In the genomic region with DNA sequence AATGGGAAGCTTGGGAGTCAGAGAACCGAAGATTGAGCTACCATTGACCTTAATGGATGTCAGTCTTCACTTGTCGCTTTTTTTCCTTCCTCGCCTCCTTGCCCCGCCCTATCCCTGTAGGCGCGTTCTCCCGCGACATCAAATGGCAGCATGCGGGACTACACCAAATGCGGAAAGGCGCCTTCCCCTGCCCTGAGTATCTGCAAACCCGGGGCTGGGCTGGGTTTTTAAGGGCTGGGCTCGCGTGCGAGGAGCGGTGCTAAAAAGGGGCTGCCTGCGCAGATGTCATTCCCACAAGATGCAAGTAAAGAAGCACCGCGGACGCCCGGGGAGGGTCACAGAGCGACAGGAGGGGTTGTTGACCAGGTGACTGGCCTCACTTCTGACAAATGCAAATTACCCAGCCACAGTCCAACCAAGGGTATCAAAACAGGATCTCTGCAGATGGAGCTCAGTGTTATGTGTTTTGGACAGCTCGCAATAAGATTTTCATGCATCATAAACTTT, we compare ENCODE assay signal across 10 cellular contexts. TPM values are rescaled to one million over a fixed set of nuclear protein-coding genes. Genes with fewer than 3 reads are reported as not detected.
DNase-seq lines count a peak whose midpoint lies in the region; ATAC-seq, FAIRE-seq and TF ChIP-seq lines count a peak whose summit lies in the region.
"Had no signal": no experiment of that assay in that cellular context is flagged by ENCODE, and none has a peak within 500 bp of the region (broad histone marks: within the 10 kb centered on the region; RNA-seq: fewer than 3 reads in every experiment).

No MANE protein-coding gene starts in this region.

- H3K4me1 Mint-ChIP-seq in T-cell, result peaks cover 23 to 45% (median 37%) of the 10 kb centered on the region in 3 donors

- in situ Hi-C loops in HepG2 (cut with HindIII; ENCODE audit: extremely low pct_ligation_motif_present, low pct_unique_long_range_greater_than_20kb), result no loop called here

- H3K4me2 ChIP-seq in HepG2 (ENCODE audit: low read depth, low read length), result no peak overlapping the region

- intact Hi-C loops in HepG2 (cut with micrococcal nuclease; ENCODE audit: unreplicated experiment) (no loop called here), ascending aorta (cut with DNase I) (no loop called here)

- H3K4me1 ChIP-seq in liver (ENCODE audit: control insufficient read depth in 4 of 4, insufficient read depth in 4 of 4, low read length in 3 of 4) (peaks cover 6 to 21% (median 9%) of the 10 kb centered on the region in 4 donors), HepG2 (ENCODE audit: insufficient read depth, low read length) (peaks cover 14% of the 10 kb centered on the region), ascending aorta (peaks cover 2 to 6% of the 10 kb centered on the region in 2 donors), iPS-18a (ENCODE audit: control insufficient read depth, low read depth, low read length) (peaks cover 16% of the 10 kb centered on the region), gastroesophageal sphincter (peaks cover 0 to 25% (median 9%) of the 10 kb centered on the region in 3 donors)

- H3K9me3 ChIP-seq in liver (ENCODE audit: control insufficient read depth in 4 of 4, low read length in 3 of 4), result no peaks in the 10 kb centered on the region
- no peaks in the 10 kb centered on the region for H3K9me3 ChIP-seq in HepG2 (ENCODE audit: low read length)
- no peaks in the 10 kb centered on the region for H3K9me3 ChIP-seq in ascending aorta
- H3K9me3 ChIP-seq in iPS-18a (ENCODE audit: control insufficient read depth, low read depth, low read length), result no peaks in the 10 kb centered on the region
- H3K9me3 ChIP-seq in gastroesophageal sphincter, result no peaks in the 10 kb centered on the region

- TF ChIP-seq EP300 in HepG2 (IDR thresholded peaks at IDR 0.05; ENCODE audit: low read depth in 2 of 2, low read length in 2 of 2) (no peak), HepG2 (CRISPR knock-in tag; IDR thresholded peaks at IDR 0.05; ENCODE audit: borderline replicate concordance) (no peak), gastroesophageal sphincter (IDR thresholded peaks at IDR 0.05) (no peak)

- no peak for ATAC-seq in HepG2
- ATAC-seq in HG03064 (IDR thresholded peaks at IDR 0.05; ENCODE audit: low read depth, unreplicated experiment), result peak; percentile 60
- ATAC-seq in T-cell (replicated peaks in 1 of 4), result peak; percentile 45 to 75 (median 60)
- ATAC-seq in gastroesophageal sphincter, result no peak

- H3K36me3 ChIP-seq in liver (ENCODE audit: control insufficient read depth in 4 of 4, insufficient read depth in 3 of 4, low read depth in 1 of 4, low read length in 3 of 4) (no peaks in the 10 kb centered on the region), HepG2 (replicated peaks in 1 of 2; ENCODE audit: control insufficient read depth in 1 of 2, insufficient read depth in 2 of 2, low read length in 2 of 2) (no peaks in the 10 kb centered on the region), ascending aorta (no peaks in the 10 kb centered on the region), iPS-18a (ENCODE audit: control insufficient read depth, low read depth, low read length) (no peaks in the 10 kb centered on the region), gastroesophageal sphincter (no peaks in the 10 kb centered on the region)

- H3K79me2 ChIP-seq in HepG2 (ENCODE audit: insufficient read depth, low read length), result no peaks in the 10 kb centered on the region

- WGBS in liver, result 11% methylated on average over 23 of the region's 23 CpGs
- WGBS in HepG2 (ENCODE audit: low lambda C conversion rate), result 81% methylated on average over 23 of the region's 23 CpGs
- WGBS in gastroesophageal sphincter (ENCODE audit: low coverage in 1 of 2), 2 donors, result 6 to 19% methylated on average over 16 to 19 of the region's 23 CpGs

- peak overlapping the region in 1 of 2 donors; percentile 53 for H3K27ac Mint-ChIP-seq in T-cell

- H3K4me3 ChIP-seq in liver (ENCODE audit: low read depth in 1 of 3, low read length in 3 of 3) (peak overlapping the region in 1 of 3 donors; percentile 39), HepG2 (replicated peaks in 1 of 3; ENCODE audit: insufficient read depth in 1 of 3, low read depth in 2 of 3, low read length in 3 of 3) (no peak overlapping the region), ascending aorta (peak overlapping the region; percentile 16 to 52), iPS-18a (ENCODE audit: low read length) (peak overlapping the region; percentile 40), gastroesophageal sphincter (peak overlapping the region in 1 of 2 donors; percentile 26)

- no peak for FAIRE-seq in HepG2 (lab: Jason Lieb, UNC)
- FAIRE-seq: G401.6 had no signal

- no peak for TF ChIP-seq POLR2A in HepG2 (IDR thresholded peaks at IDR 0.05; ENCODE audit: insufficient read depth in 1 of 2, low read depth in 2 of 2, low read length in 2 of 2)
- TF ChIP-seq POLR2A in gastroesophageal sphincter (IDR thresholded peaks at IDR 0.05), result no peak

- POLR2A ChIA-PET in HepG2 (lab: Yijun Ruan, JAX) (no interaction called here), T-cell (lab: Charles Lee) (no interaction called here)

- H3K9ac ChIP-seq in liver (ENCODE audit: low read depth in 1 of 2, low read length in 2 of 2), result no peak overlapping the region
- H3K9ac ChIP-seq in HepG2 (ENCODE audit: insufficient read depth, low read depth, low read length), result no peak overlapping the region
- no peak overlapping the region for H3K9ac ChIP-seq in iPS-18a (ENCODE audit: low read length)

- peak; percentile 49 to 52 for TF ChIP-seq RAD21 in liver (IDR thresholded peaks at IDR 0.05)
- TF ChIP-seq RAD21 in HepG2 (CRISPR knock-in tag; IDR thresholded peaks at IDR 0.05), result no peak

- peak; percentile 7 for TF ChIP-seq CTCF in liver (IDR thresholded peaks at IDR 0.05; ENCODE audit: low read depth, low read length, missing input control)
- no peak for TF ChIP-seq CTCF in HepG2 (CRISPR knock-in tag; IDR thresholded peaks at IDR 0.05)
- peak in 2 of 3 experiments; percentile 15 to 41 for TF ChIP-seq CTCF in ascending aorta (IDR thresholded peaks at IDR 0.05)
- peak in 1 of 4 experiments; percentile 31 for TF ChIP-seq CTCF in gastroesophageal sphincter (IDR thresholded peaks at IDR 0.05)

- BruUV-seq in HepG2 (replicated peaks; lab: Mats Ljungman, UMichigan), result no TSS peak

- H3K27ac ChIP-seq in liver (ENCODE audit: low read depth in 1 of 2, low read length in 2 of 2) (no peak overlapping the region), HepG2 (ENCODE audit: extremely low read length, insufficient read depth, low read length) (no peak overlapping the region), ascending aorta (no peak overlapping the region), iPS-18a (ENCODE audit: low read length) (no peak overlapping the region), gastroesophageal sphincter (no peak overlapping the region)

- peaks cover 19 to 42% of the 10 kb centered on the region in 2 donors for H3K27me3 Mint-ChIP-seq in T-cell

- peak overlapping the region; percentile 70 to 79 (median 74) for H3K4me3 Mint-ChIP-seq in T-cell

- DNase-seq in HepG2 (ENCODE audit: low spot score) (no peak), T-cell (peak in 29 of 34 experiments; percentile 5 to 50 (median 26)), ascending aorta (ENCODE audit: low spot score in 2 of 2) (peak in 1 of 2 donors; percentile 72)
- peak; percentile 37 for DNase-seq in stimulated activated CD4-positive, alpha-beta T cell treated with anti-CD3 and anti-CD28 coated beads, Interleukin-12 subunit alpha, Interleukin-12 subunit beta, amount 100 ng/mL, for 4 hours

- CTCF ChIA-PET in HepG2 (lab: Yijun Ruan, JAX; ENCODE audit: low intra/inter-chr PET ratio, low total read pairs), result no interaction called here
- CTCF ChIA-PET in T-cell (lab: Charles Lee), result interaction anchor here in 1 of 2 donors (0.9 kb wide), 1 partner anchor 34 kb away, joined by 4 read pairs; no protein-coding TSS in a partner anchor

- H2AFZ ChIP-seq in HepG2 (ENCODE audit: low read length), result no peak overlapping the region

- no peaks in the 10 kb centered on the region for H3K9me3 Mint-ChIP-seq in T-cell

- H3K27me3 ChIP-seq in liver (ENCODE audit: control insufficient read depth in 4 of 4, insufficient read depth in 4 of 4, low read length in 3 of 4) (no peaks in the 10 kb centered on the region), HepG2 (ENCODE audit: control insufficient read depth in 1 of 2, insufficient read depth in 2 of 2, low read length in 2 of 2) (no peaks in the 10 kb centered on the region), ascending aorta (no peaks in the 10 kb centered on the region), iPS-18a (ENCODE audit: control insufficient read depth, insufficient read depth, low read length) (peaks cover 8% of the 10 kb centered on the region), gastroesophageal sphincter (peaks cover 46% of the 10 kb centered on the region)

- no peaks in the 10 kb centered on the region for H4K20me1 ChIP-seq in HepG2 (ENCODE audit: insufficient read depth, low read length)

- no peaks in the 10 kb centered on the region for H3K36me3 Mint-ChIP-seq in T-cell

RNA-seq across cellular contexts. Expression of a gene that starts 4.7 kb away (rescaled TPM):
- 1 to 10 TPM in 1 of 2 donors, under 1 TPM in 1; 0.08 to 2.6 TPM for total RNA-seq in liver
- polyA plus RNA-seq in liver, result 1 to 10 TPM in 1 of 2 donors, under 1 TPM in 1; 0.32 to 2.4 TPM
- total RNA-seq in HepG2 (2016; rRNA removed; fragmentation: Illumina TruSeq; extraction: Trizol), result 28.2 and 44.5 TPM in 2 replicates
- total RNA-seq in HepG2 (2016; cell fraction: cytosol; rRNA removed; fragmentation: Illumina TruSeq; extraction: Trizol; ENCODE audit: low read depth), result 2.2 and 2.6 TPM in 2 replicates
- 27.8 and 40.2 TPM in 2 replicates for total RNA-seq in HepG2 (2016; cell fraction: insoluble cytoplasmic fraction; rRNA removed; fragmentation: Illumina TruSeq; extraction: Trizol)
- total RNA-seq in HepG2 (2016; cell fraction: membrane; rRNA removed; fragmentation: Illumina TruSeq; extraction: Trizol), result 9.4 and 12.1 TPM in 2 replicates
- total RNA-seq in HepG2 (2016; cell fraction: nucleus; rRNA removed; fragmentation: Illumina TruSeq; extraction: Trizol), result 36.1 and 43.3 TPM in 2 replicates
- polyA plus RNA-seq in HepG2 (2011; rRNA removed), result 1.5 and 1.6 TPM in 2 replicates
- 0.74 and 1.2 TPM in 2 replicates for polyA plus RNA-seq in HepG2 (2011; cell fraction: cytosol; rRNA removed)
- polyA plus RNA-seq in HepG2 (2011; cell fraction: nucleus; rRNA removed), result 1.1 and 1.2 TPM in 2 replicates
- polyA plus RNA-seq in HepG2 (2012), result 1.5 and 3.5 TPM in 2 replicates
- polyA plus RNA-seq in HepG2 (2016; cell fraction: cytosol; fragmentation: Illumina TruSeq; extraction: Trizol; ENCODE audit: low read depth), result 0.65 and 0.84 TPM in 2 replicates
- 25.4 and 25.6 TPM in 2 replicates for polyA plus RNA-seq in HepG2 (2016; cell fraction: insoluble cytoplasmic fraction; fragmentation: Illumina TruSeq; extraction: Trizol; ENCODE audit: low read depth)
- polyA plus RNA-seq in HepG2 (2016; cell fraction: membrane; fragmentation: Illumina TruSeq; extraction: Trizol; ENCODE audit: low read depth), result 2.4 and 2.9 TPM in 2 replicates
- polyA plus RNA-seq in HepG2 (2016; cell fraction: nucleus; fragmentation: Illumina TruSeq; extraction: Trizol; ENCODE audit: insufficient read depth, low read depth), result 15.5 and 18.1 TPM in 2 replicates
- 1.0 and 15.0 TPM in 2 replicates for polyA minus RNA-seq in HepG2 (2011; rRNA and poly(A)+ RNA removed; ENCODE audit: low replicate concordance)
- 1.9 and 2.9 TPM in 2 replicates for polyA minus RNA-seq in HepG2 (2011; cell fraction: cytosol; rRNA and poly(A)+ RNA removed)
- polyA minus RNA-seq in HepG2 (2011; cell fraction: nucleus; rRNA and poly(A)+ RNA removed), result 15.8 and 21.4 TPM in 2 replicates
- total RNA-seq in T-cell, result 1 to 10 TPM; 1.2 to 3.8 (median 1.3) TPM
- total RNA-seq in ascending aorta, result not detected
- total RNA-seq in gastroesophageal sphincter, result 1 to 10 TPM in 1 of 4 donors, under 1 TPM in 1, not detected in 2; 0.13 to 1.4 TPM

RNA-seq across cellular contexts. Expression of a gene that starts 16.2 kb away (rescaled TPM):
- not detected for total RNA-seq in liver
- polyA plus RNA-seq in liver, result not detected
- not detected in 2 replicates for total RNA-seq in HepG2 (2016; rRNA removed; fragmentation: Illumina TruSeq; extraction: Trizol)
- not detected in 2 replicates for total RNA-seq in HepG2 (2016; cell fraction: cytosol; rRNA removed; fragmentation: Illumina TruSeq; extraction: Trizol; ENCODE audit: low read depth)
- not detected in 2 replicates for total RNA-seq in HepG2 (2016; cell fraction: insoluble cytoplasmic fraction; rRNA removed; fragmentation: Illumina TruSeq; extraction: Trizol)
- total RNA-seq in HepG2 (2016; cell fraction: membrane; rRNA removed; fragmentation: Illumina TruSeq; extraction: Trizol), result not detected in 2 replicates
- total RNA-seq in HepG2 (2016; cell fraction: nucleus; rRNA removed; fragmentation: Illumina TruSeq; extraction: Trizol), result not detected in 2 replicates
- not detected in 2 replicates for polyA plus RNA-seq in HepG2 (2011; rRNA removed)
- polyA plus RNA-seq in HepG2 (2011; cell fraction: cytosol; rRNA removed), result not detected in 2 replicates
- polyA plus RNA-seq in HepG2 (2011; cell fraction: nucleus; rRNA removed), result not detected in 2 replicates
- polyA plus RNA-seq in HepG2 (2012), result not detected in 2 replicates
- not detected in 2 replicates for polyA plus RNA-seq in HepG2 (2016; cell fraction: cytosol; fragmentation: Illumina TruSeq; extraction: Trizol; ENCODE audit: low read depth)
- not detected in 2 replicates for polyA plus RNA-seq in HepG2 (2016; cell fraction: insoluble cytoplasmic fraction; fragmentation: Illumina TruSeq; extraction: Trizol; ENCODE audit: low read depth)
- polyA plus RNA-seq in HepG2 (2016; cell fraction: membrane; fragmentation: Illumina TruSeq; extraction: Trizol; ENCODE audit: low read depth), result not detected in 2 replicates
- not detected in 2 replicates for polyA plus RNA-seq in HepG2 (2016; cell fraction: nucleus; fragmentation: Illumina TruSeq; extraction: Trizol; ENCODE audit: insufficient read depth, low read depth)
- not detected in 2 replicates for polyA minus RNA-seq in HepG2 (2011; rRNA and poly(A)+ RNA removed; ENCODE audit: low replicate concordance)
- polyA minus RNA-seq in HepG2 (2011; cell fraction: cytosol; rRNA and poly(A)+ RNA removed), result not detected in 2 replicates
- not detected in 2 replicates for polyA minus RNA-seq in HepG2 (2011; cell fraction: nucleus; rRNA and poly(A)+ RNA removed)
- total RNA-seq in T-cell, result not detected
- not detected for total RNA-seq in ascending aorta
- not detected for total RNA-seq in gastroesophageal sphincter
- total RNA-seq: subcutaneous adipose tissue had no signal

RNA-seq across cellular contexts. Expression of a gene that starts 40.3 kb away (rescaled TPM):
- total RNA-seq in liver, result 10 to 100 TPM; 20.9 to 27.0 TPM
- 1 to 10 TPM; 5.9 to 7.6 TPM for polyA plus RNA-seq in liver
- total RNA-seq in HepG2 (2016; rRNA removed; fragmentation: Illumina TruSeq; extraction: Trizol), result 13.5 and 17.0 TPM in 2 replicates
- 0.88 and 1.4 TPM in 2 replicates for total RNA-seq in HepG2 (2016; cell fraction: cytosol; rRNA removed; fragmentation: Illumina TruSeq; extraction: Trizol; ENCODE audit: low read depth)
- 14.4 and 15.0 TPM in 2 replicates for total RNA-seq in HepG2 (2016; cell fraction: insoluble cytoplasmic fraction; rRNA removed; fragmentation: Illumina TruSeq; extraction: Trizol)
- 4.5 and 6.7 TPM in 2 replicates for total RNA-seq in HepG2 (2016; cell fraction: membrane; rRNA removed; fragmentation: Illumina TruSeq; extraction: Trizol)
- 17.0 and 17.9 TPM in 2 replicates for total RNA-seq in HepG2 (2016; cell fraction: nucleus; rRNA removed; fragmentation: Illumina TruSeq; extraction: Trizol)
- 3.2 and 3.9 TPM in 2 replicates for polyA plus RNA-seq in HepG2 (2011; rRNA removed)
- polyA plus RNA-seq in HepG2 (2011; cell fraction: cytosol; rRNA removed), result 1.4 and 2.2 TPM in 2 replicates
- polyA plus RNA-seq in HepG2 (2011; cell fraction: nucleus; rRNA removed), result 8.9 and 11.1 TPM in 2 replicates
- polyA plus RNA-seq in HepG2 (2012), result 2.7 and 4.6 TPM in 2 replicates
- 0.55 and 0.80 TPM in 2 replicates for polyA plus RNA-seq in HepG2 (2016; cell fraction: cytosol; fragmentation: Illumina TruSeq; extraction: Trizol; ENCODE audit: low read depth)
- polyA plus RNA-seq in HepG2 (2016; cell fraction: insoluble cytoplasmic fraction; fragmentation: Illumina TruSeq; extraction: Trizol; ENCODE audit: low read depth), result 6.4 and 9.5 TPM in 2 replicates
- polyA plus RNA-seq in HepG2 (2016; cell fraction: membrane; fragmentation: Illumina TruSeq; extraction: Trizol; ENCODE audit: low read depth), result 1.7 and 2.3 TPM in 2 replicates
- 28.5 and 30.8 TPM in 2 replicates for polyA plus RNA-seq in HepG2 (2016; cell fraction: nucleus; fragmentation: Illumina TruSeq; extraction: Trizol; ENCODE audit: insufficient read depth, low read depth)
- polyA minus RNA-seq in HepG2 (2011; rRNA and poly(A)+ RNA removed; ENCODE audit: low replicate concordance), result 2.8 and 25.3 TPM in 2 replicates
- 2.6 and 4.8 TPM in 2 replicates for polyA minus RNA-seq in HepG2 (2011; cell fraction: cytosol; rRNA and poly(A)+ RNA removed)
- polyA minus RNA-seq in HepG2 (2011; cell fraction: nucleus; rRNA and poly(A)+ RNA removed), result 14.2 and 14.3 TPM in 2 replicates
- total RNA-seq in T-cell, result 10 to 100 TPM; 75.9 to 90.2 (median 78.9) TPM
- 54.3 TPM for total RNA-seq in ascending aorta
- total RNA-seq in gastroesophageal sphincter, result 10 to 100 TPM; 12.8 to 49.2 (median 22.7) TPM

Comparison
In these comparisons a context has a peak if more than half of its experiments do, and no peak if none do; other contexts are left out.
1. H3K4me3 ChIP-seq: peak in ascending aorta (2 of 2) and iPS-18a (single experiment); none in HepG2 (0 of 3).
2. ATAC-seq: peak in HG03064 (single experiment) and T-cell (4 of 4); none in HepG2 (single experiment) and gastroesophageal sphincter (single experiment).